In genomic region chr11:9091044-9091936, GRCh38 we compare ENCODE assay signal across 9 cellular contexts. TPM values are rescaled to one million over a fixed set of nuclear protein-coding genes. Genes with fewer than 3 reads are reported as not detected.
DNase-seq lines count a peak whose midpoint lies in the region; ATAC-seq and TF ChIP-seq lines count a peak whose summit lies in the region.
"Had no signal": no experiment of that assay in that cellular context is flagged by ENCODE, and none has a peak within 500 bp of the region (broad histone marks: within the 10 kb centered on the region; RNA-seq: fewer than 3 reads in every experiment).

Gene SCUBE2, minus strand, starts transcription at chr11:9091599. Its CDS starts 71 bp downstream, at chr11:9091528.

- H3K4me1 Mint-ChIP-seq in activated CD8-positive, alpha-beta T cell treated with anti-CD3 and anti-CD28 coated beads for 36 hours (ENCODE audit: low read depth) = no peaks in the 10 kb centered on the region

- H3K36me3 ChIP-seq in right atrium auricular region = no peaks in the 10 kb centered on the region
- H3K36me3 ChIP-seq in gastrocnemius medialis = no peaks in the 10 kb centered on the region
- H3K36me3 ChIP-seq in adrenal gland (replicated peaks in 1 of 2) = no peaks in the 10 kb centered on the region
- H3K36me3 ChIP-seq: thyroid gland had no signal

- no peak within 1 kb of the TSS for H3K27ac Mint-ChIP-seq in activated CD8-positive, alpha-beta T cell treated with anti-CD3 and anti-CD28 coated beads for 36 hours

- peak within 1 kb of the TSS; percentile 37 to 58 for H3K4me3 ChIP-seq in right atrium auricular region
- peak within 1 kb of the TSS; percentile 33 to 55 (median 50) for H3K4me3 ChIP-seq in gastrocnemius medialis
- H3K4me3 ChIP-seq in adrenal gland = peak within 1 kb of the TSS in 2 of 4 donors; percentile 34 to 75

- POLR2A ChIA-PET in GM10248 (lab: Yijun Ruan, JAX) = no interaction called here
- POLR2A ChIA-PET in activated CD8-positive, alpha-beta T cell treated with anti-CD3 and anti-CD28 coated beads for 36 hours (lab: Charles Lee) = no interaction called here

- peak; percentile 42 for ATAC-seq in activated CD8-positive, alpha-beta T cell treated with anti-CD3 and anti-CD28 coated beads for 36 hours
- ATAC-seq in gastrocnemius medialis (peak in 1 of 2 donors; percentile 21), GM19328 (IDR thresholded peaks at IDR 0.05; ENCODE audit: unreplicated experiment) (no peak), HG02678 (IDR thresholded peaks at IDR 0.05; ENCODE audit: unreplicated experiment) (no peak)

- TF ChIP-seq POLR2A in gastrocnemius medialis (IDR thresholded peaks at IDR 0.05) = no peak
- TF ChIP-seq POLR2A in adrenal gland (IDR thresholded peaks at IDR 0.05) = no peak

- H3K27ac ChIP-seq in right atrium auricular region (no peak within 1 kb of the TSS), gastrocnemius medialis (no peak within 1 kb of the TSS), adrenal gland (no peak within 1 kb of the TSS)
- H3K27ac ChIP-seq: thyroid gland had no signal

- H3K36me3 Mint-ChIP-seq in activated CD8-positive, alpha-beta T cell treated with anti-CD3 and anti-CD28 coated beads for 36 hours (ENCODE audit: low read depth) = no peaks in the 10 kb centered on the region

- TF ChIP-seq CTCF in GM10248 (IDR thresholded peaks at IDR 0.05; ENCODE audit: control extremely low read depth, extremely low read depth, low read depth, missing control alignments) = no peak
- no peak for TF ChIP-seq CTCF in activated CD8-positive, alpha-beta T cell treated with anti-CD3 and anti-CD28 coated beads for 36 hours (IDR thresholded peaks at IDR 0.05)
- TF ChIP-seq CTCF in right atrium auricular region (IDR thresholded peaks at IDR 0.05) = no peak
- no peak for TF ChIP-seq CTCF in gastrocnemius medialis (IDR thresholded peaks at IDR 0.05 in 4 of 5, conservative IDR thresholded peaks at IDR 0.05 in 1 of 5)
- no peak for TF ChIP-seq CTCF in adrenal gland (IDR thresholded peaks at IDR 0.05)

- H3K4me1 ChIP-seq in right atrium auricular region (peaks cover 0 to 9% of the 10 kb centered on the region in 2 donors), gastrocnemius medialis (peaks cover 0 to 5% of the 10 kb centered on the region in 2 donors), adrenal gland (replicated peaks in 1 of 2) (peaks cover 0 to 5% of the 10 kb centered on the region in 2 donors)

- CTCF ChIA-PET in GM10248 (lab: Yijun Ruan, JAX) = interaction anchor here (1.7 to 2.1 kb wide), 5 partner anchors 11 to 46 kb away, joined by 4 to 6 read pairs (median 5); no protein-coding TSS in a partner anchor
- CTCF ChIA-PET in activated CD8-positive, alpha-beta T cell treated with anti-CD3 and anti-CD28 coated beads for 36 hours (lab: Charles Lee) = interaction anchor here (1.3 to 1.9 kb wide), 2 partner anchors 16 to 32 kb away, joined by 3 to 4 read pairs; no protein-coding TSS in a partner anchor

- 2% methylated on average over 104 to 113 of the region's 114 CpGs; no CpG with 5 or more reads in 2 of the 4 donors for WGBS in adrenal gland, 4 donors

- H3K4me3 Mint-ChIP-seq in activated CD8-positive, alpha-beta T cell treated with anti-CD3 and anti-CD28 coated beads for 36 hours = no peak within 1 kb of the TSS

- H3K27me3 Mint-ChIP-seq in activated CD8-positive, alpha-beta T cell treated with anti-CD3 and anti-CD28 coated beads for 36 hours = peaks cover 55% of the 10 kb centered on the region

- peak; percentile 38 for DNase-seq in GM10248 (ENCODE audit: extremely low spot score)
- no peak for DNase-seq in activated CD8-positive, alpha-beta T cell treated with anti-CD3 and anti-CD28 coated beads for 36 hours
- DNase-seq in right atrium auricular region (ENCODE audit: low spot score) = no peak
- DNase-seq in gastrocnemius medialis = no peak
- no peak for DNase-seq in NK-92 (lab: John Stamatoyannopoulos, UW; ENCODE audit: unreplicated experiment)
- no peak for DNase-seq in adrenal gland

- H3K9me3 Mint-ChIP-seq in activated CD8-positive, alpha-beta T cell treated with anti-CD3 and anti-CD28 coated beads for 36 hours = no peaks in the 10 kb centered on the region

- peaks cover 0 to 5% of the 10 kb centered on the region in 2 donors for H3K27me3 ChIP-seq in right atrium auricular region
- peaks cover 5 to 17% (median 9%) of the 10 kb centered on the region in 3 donors for H3K27me3 ChIP-seq in gastrocnemius medialis
- no peaks in the 10 kb centered on the region for H3K27me3 ChIP-seq in adrenal gland
- H3K27me3 ChIP-seq: thyroid gland had no signal

- in situ Hi-C loops in gastrocnemius medialis (cut with MboI; ENCODE audit: low sequenced_read_pairs in 4 of 4) = no loop called here

- intact Hi-C loops in activated CD8-positive, alpha-beta T cell treated with anti-CD3 and anti-CD28 coated beads for 36 hours (cut with micrococcal nuclease) = no loop called here
- intact Hi-C loops in gastrocnemius medialis (cut with DNase I; ENCODE audit: low total_unique reads) = no loop called here
- intact Hi-C loops in adrenal gland (cut with DNase I) = no loop called here

- H3K9me3 ChIP-seq in right atrium auricular region (no peaks in the 10 kb centered on the region), gastrocnemius medialis (no peaks in the 10 kb centered on the region), adrenal gland (replicated peaks in 1 of 3) (no peaks in the 10 kb centered on the region)
- H3K9me3 ChIP-seq: thyroid gland had no signal

RNA-seq across cellular contexts. Expression of gene SCUBE2, which starts in this region (rescaled TPM):
- total RNA-seq in activated CD8-positive, alpha-beta T cell treated with anti-CD3 and anti-CD28 coated beads for 36 hours = not detected
- total RNA-seq in right atrium auricular region = 1 to 10 TPM in 1 of 2 donors, under 1 TPM in 1; 0.63 to 1.6 TPM
- total RNA-seq in gastrocnemius medialis = 1 to 10 TPM in 3 of 4 donors, under 1 TPM in 1; 0.24 to 3.6 (median 2.3) TPM
- total RNA-seq in adrenal gland = 10 to 100 TPM in 2 of 8 donors, 1 to 10 TPM in 6; 1.9 to 47.6 (median 5.5) TPM
- polyA plus RNA-seq in adrenal gland = 1 to 10 TPM; 2.3 to 3.8 (median 3.7) TPM

Comparison
In these comparisons a context has a peak if more than half of its experiments do, and no peak if none do; other contexts are left out.
1. Peak in ATAC-seq in activated CD8-positive, alpha-beta T cell treated with anti-CD3 and anti-CD28 coated beads for 36 hours; RNA of the gene not detected or under 1 TPM.